Comparison of ENCODE assay signal across 31 cellular contexts in the genomic region with DNA sequence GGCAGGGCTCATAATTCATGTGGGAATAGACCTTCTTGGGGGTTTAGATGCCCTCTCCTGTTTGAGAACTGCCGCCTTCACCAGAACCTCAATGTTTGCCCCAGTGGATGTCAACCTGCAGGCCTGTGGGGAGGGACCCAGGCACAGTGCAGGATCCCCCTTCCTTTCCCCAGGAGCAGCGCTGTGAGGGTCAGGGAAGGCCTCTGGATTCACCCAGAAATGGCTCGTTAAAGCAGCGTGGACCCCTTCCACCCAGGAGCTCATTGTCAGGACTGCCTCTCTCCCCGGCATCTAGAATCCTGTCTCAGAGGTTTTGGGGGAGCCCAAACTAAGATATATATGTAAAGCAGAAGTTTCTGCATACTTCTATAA.
"Had no signal": no experiment of that assay in that cellular context is flagged by ENCODE, and none has a peak within 500 bp of the region (broad histone marks: within the 10 kb centered on the region; RNA-seq: fewer than 3 reads in every experiment).

No MANE protein-coding gene starts in this region.

- H3K9me3 ChIP-seq: body of pancreas, breast epithelium, MG63, SJCRH30 had no signal

- DNase-seq: activated CD4-positive, alpha-beta memory T cell treated with anti-CD3 and anti-CD28 coated beads, Interleukin-2, amount 10 ng/mL, durations not matched to agents 7 days and 5 days; activated CD4-positive, alpha-beta T cell treated with anti-CD3 and anti-CD28 coated beads for 1 hour; activated CD4-positive, alpha-beta T cell treated with anti-CD3 and anti-CD28 coated beads for 48 hours; activated CD4-positive, CD25-positive, alpha-beta regulatory T cell; activated CD8-positive, alpha-beta memory T cell treated with anti-CD3 and anti-CD28 coated beads for 24 hours; activated CD8-positive, alpha-beta memory T cell treated with anti-CD3 and anti-CD28 coated beads, Interleukin-2, amount 10 ng/mL, durations not matched to agents 7 days and 5 days; activated CD8-positive, alpha-beta memory T cell treated with anti-CD3 and anti-CD28 coated beads, Interleukin-2, amount 50 U/mL, for 48 hours; activated gamma-delta T cell; activated naive CD4-positive, alpha-beta T cell treated with Interleukin-2 at 50 U/mL for 16 hours; activated naive CD8-positive, alpha-beta T cell treated with anti-CD3 and anti-CD28 coated beads, Interleukin-2, amount 10 ng/mL, durations not matched to agents 7 days and 5 days; activated T-cell treated with anti-CD3 and anti-CD28 coated beads, Interleukin-2, amount 50 U/mL, for 1 hour; body of pancreas; Kasumi-1; KG1; MG63; NCI-H1048; NCI-H1105 treated with DMSO at 0.1 percent for 48 hours; NCI-H1436; NCI-H1694; NCI-H1930; NCI-H2081 treated with DMSO at 0.1 percent for 48 hours; NCI-H345; NCI-H524 treated with DMSO at 0.1 percent for 48 hours; NK-92 treated with Interleukin-12 subunit alpha and Interleukin-12 subunit beta, amount 100 ng/mL, for 24 hours; SHP77; SJCRH30; T1000; WERI-Rb-1 had no signal

- FAIRE-seq: astrocyte had no signal

- H3K4me3 ChIP-seq: body of pancreas, breast epithelium, MG63, SJCRH30, SK-N-MC had no signal

- H3K4me1 ChIP-seq: breast epithelium had no signal

- ATAC-seq: activated CD8-positive, alpha-beta memory T cell treated with anti-CD3 and anti-CD28 coated beads, Interleukin-2, amount 10 ng/mL, durations not matched to agents 7 days and 5 days; body of pancreas had no signal

- H3K27ac ChIP-seq: body of pancreas, breast epithelium, SJCRH30, SK-N-MC, WERI-Rb-1 had no signal

- H3K36me3 ChIP-seq: breast epithelium, MG63, SJCRH30, WERI-Rb-1 had no signal

- H3K27me3 ChIP-seq: body of pancreas, breast epithelium, MG63, SJCRH30 had no signal
